ENCODE assay signal across 28 cellular contexts in genomic region chr18:12933323-12933722, GRCh38.
"Had no signal": no experiment of that assay in that cellular context is flagged by ENCODE, and none has a peak within 500 bp of the region (broad histone marks: within the 10 kb centered on the region; RNA-seq: fewer than 3 reads in every experiment).

No MANE protein-coding gene starts in this region.

- H2AFZ ChIP-seq: PC-9 had no signal

- DNase-seq: activated CD4-positive, alpha-beta T cell treated with anti-CD3 and anti-CD28 coated beads, Interleukin-2, amount 10 ng/mL, durations not matched to agents 24 days and 14 days; activated CD4-positive, alpha-beta T cell treated with anti-CD3 and anti-CD28 coated beads, Interleukin-2, amount 50 U/mL, for 4 hours; activated CD8-positive, alpha-beta T cell treated with anti-CD3 and anti-CD28 coated beads for 36 hours; activated effector memory CD4-positive, alpha-beta T cell treated with anti-CD3 and anti-CD28 coated beads, Interleukin-2, amount 50 U/mL, for 16 hours; activated naive CD4-positive, alpha-beta T cell; activated naive CD4-positive, alpha-beta T cell treated with anti-CD3 and anti-CD28 coated beads, Interleukin-2, amount 50 U/mL, for 16 hours; activated naive CD8-positive, alpha-beta T cell treated with anti-CD3 and anti-CD28 coated beads for 36 hours; activated T-cell treated with anti-CD3 and anti-CD28 coated beads, Interleukin-2, amount 50 U/mL, for 1 hour; activated T-cell treated with anti-CD3 and anti-CD28 coated beads, Interleukin-2, amount 50 U/mL, for 72 hours; amniotic stem cell; aorta; brain microvascular endothelial cell; MM.1S; MV-4-11; NCI-H1092; NCI-H1436 treated with DMSO at 0.1 percent for 48 hours; NCI-H1694 treated with DMSO at 0.1 percent for 48 hours; NCI-H2029; NCI-H345; NCI-H524 treated with DMSO at 0.1 percent for 48 hours; PC-9; Right ventricle myocardium superior; SW 1271; T-helper 1 cell; T-helper 2 cell; T-helper 9 cell had no signal

- H3K4me3 ChIP-seq: PC-9 had no signal

- ATAC-seq: activated CD8-positive, alpha-beta T cell treated with anti-CD3 and anti-CD28 coated beads for 36 hours; activated T-cell treated with anti-CD3 and anti-CD28 coated beads, Interleukin-2, amount 50 U/mL, for 72 hours; activated T-helper 17 cell treated with anti-CD3 and anti-CD28 coated beads, Interleukin-2, amount 50 U/mL, for 72 hours had no signal

- H3K36me3 ChIP-seq: brain microvascular endothelial cell had no signal

- FAIRE-seq: RCC 7860 had no signal

- H3K27ac ChIP-seq: brain microvascular endothelial cell, PC-9 had no signal

- H3K4me2 ChIP-seq: PC-9 had no signal

- H3K27me3 ChIP-seq: brain microvascular endothelial cell had no signal
